In genomic region chr2:75556679-75557366, GRCh38 we compare ENCODE assay signal across 25 cellular contexts. TPM values are rescaled to one million over a fixed set of nuclear protein-coding genes. Genes with fewer than 3 reads are reported as not detected.
"Had no signal": no experiment of that assay in that cellular context is flagged by ENCODE, and none has a peak within 500 bp of the region (broad histone marks: within the 10 kb centered on the region; RNA-seq: fewer than 3 reads in every experiment).

No MANE protein-coding gene starts in this region.

- H3K9ac ChIP-seq: KMS-11 had no signal

- DNase-seq: activated CD4-positive, alpha-beta memory T cell treated with anti-CD3 and anti-CD28 coated beads, Interleukin-2, amount 10 ng/mL, durations not matched to agents 7 days and 5 days; activated CD4-positive, alpha-beta T cell treated with anti-CD3 and anti-CD28 coated beads for 36 hours; activated CD4-positive, alpha-beta T cell treated with anti-CD3 and anti-CD28 coated beads, Interleukin-2, amount 50 U/mL, for 1 hour; activated gamma-delta T cell; activated naive CD4-positive, alpha-beta T cell treated with anti-CD3 and anti-CD28 coated beads, Interleukin-2, amount 10 ng/mL, durations not matched to agents 7 days and 5 days; activated naive CD8-positive, alpha-beta T cell treated with anti-CD3 and anti-CD28 coated beads for 36 hours; activated T-cell treated with anti-CD3 and anti-CD28 coated beads for 4 hours; activated T-cell treated with anti-CD3 and anti-CD28 coated beads, Interleukin-2, amount 50 U/mL, for 48 hours; NCI-H1105; NCI-H1436; NCI-H1694 treated with DMSO at 0.1 percent for 48 hours; NCI-H2081; NCI-H510A treated with DMSO at 0.1 percent for 48 hours; NCI-H69; NK-92 treated with Interleukin-12 subunit alpha and Interleukin-12 subunit beta, amount 100 ng/mL, for 24 hours; OCI-M1; RPMI8226; T-helper 17 cell; T1000; WERI-Rb-1 had no signal

- H3K4me2 ChIP-seq: KMS-11 had no signal

- ATAC-seq: activated CD4-positive, alpha-beta T cell treated with anti-CD3 and anti-CD28 coated beads for 36 hours; activated T-helper 17 cell treated with anti-CD3 and anti-CD28 coated beads, Interleukin-2, amount 50 U/mL, for 72 hours; Panc1; Right ventricle myocardium inferior; T-helper 17 cell had no signal

- H3K36me3 ChIP-seq: WERI-Rb-1 had no signal

- H3K27ac ChIP-seq: KMS-11, WERI-Rb-1 had no signal

RNA-seq across cellular contexts. Expression of gene EVA1A, which starts 3.9 kb away (rescaled TPM):
- total RNA-seq: activated CD4-positive, alpha-beta memory T cell treated with anti-CD3 and anti-CD28 coated beads, Interleukin-2, amount 10 ng/mL, durations not matched to agents 7 days and 5 days; activated CD8-positive, alpha-beta memory T cell treated with anti-CD3 and anti-CD28 coated beads for 36 hours; activated T-helper 17 cell treated with anti-CD3 and anti-CD28 coated beads, Interleukin-2, amount 50 U/mL, for 72 hours; T-helper 17 cell had no signal
